ENCODE assay signal across 8 cellular contexts in the genomic region with DNA sequence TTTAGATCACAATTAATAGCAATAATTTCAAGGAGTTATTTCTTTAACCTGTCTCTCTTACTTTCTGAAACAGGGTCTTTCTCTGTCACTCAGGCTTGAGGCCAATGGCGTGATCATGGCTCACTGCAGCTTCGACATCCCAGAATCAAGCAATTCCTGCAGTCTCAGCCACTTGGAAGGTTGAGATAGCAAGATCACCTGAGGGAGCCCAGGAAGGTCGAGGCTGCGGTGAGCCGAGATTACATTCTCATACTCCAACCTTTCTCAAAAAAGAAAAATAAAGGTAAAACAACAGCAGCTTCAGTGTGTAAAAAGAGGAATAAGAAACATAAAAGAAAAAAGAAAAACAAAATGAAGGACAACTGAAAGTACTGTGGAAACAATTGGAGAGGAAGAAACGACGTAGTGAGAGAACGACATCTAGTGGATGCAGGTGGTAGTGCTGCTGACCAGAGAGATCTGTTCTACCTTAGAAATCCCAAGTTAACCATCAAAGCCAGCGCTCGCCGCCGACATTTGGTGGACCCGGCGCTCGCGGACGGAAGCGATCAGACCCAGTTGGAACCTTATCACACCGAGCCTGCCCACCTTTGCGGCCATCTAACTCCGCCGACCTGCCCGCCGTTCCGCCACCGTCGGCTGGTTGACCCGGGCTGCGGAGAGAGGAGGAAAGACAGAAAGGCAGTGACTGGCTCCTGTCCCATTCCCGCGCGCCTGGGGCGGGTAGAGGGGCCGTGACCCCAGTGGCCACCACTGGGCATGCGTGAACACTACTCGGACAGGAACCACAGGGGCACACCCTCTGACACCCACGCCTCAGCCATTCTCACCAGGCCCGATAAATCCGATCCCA.
DNase-seq lines count a peak whose midpoint lies in the region; ATAC-seq lines count a peak whose summit lies in the region.

No MANE protein-coding gene starts in this region.

- H2BK15ac ChIP-seq in mesendoderm (replicated peaks; ENCODE audit: low read depth) = no peak overlapping the region

- H2BK5ac ChIP-seq in mesendoderm (ENCODE audit: low read length) = no peak overlapping the region

- WGBS in mesendoderm (ENCODE audit: extremely low coverage, insufficient coverage, low lambda C conversion rate) = no CpG with 5 or more reads among the region's 39 CpGs

- H3K9me3 Mint-ChIP-seq in effector memory CD8-positive, alpha-beta T cell = no peaks in the 10 kb centered on the region

- H3K4me2 ChIP-seq in mesendoderm (ENCODE audit: low read length) = no peak overlapping the region

- peaks cover 7 to 27% of the 10 kb centered on the region in 2 donors for H3K27me3 Mint-ChIP-seq in effector memory CD8-positive, alpha-beta T cell

- H3K18ac ChIP-seq in mesendoderm (ENCODE audit: low read length) = no peak overlapping the region

- no peak overlapping the region for H3K23ac ChIP-seq in mesendoderm (ENCODE audit: low read length)

- H3K4me3 ChIP-seq in mesendoderm (ENCODE audit: low read length) = no peak overlapping the region

- no peaks in the 10 kb centered on the region for H3K36me3 Mint-ChIP-seq in effector memory CD8-positive, alpha-beta T cell (ENCODE audit: insufficient read depth)

- no peaks in the 10 kb centered on the region for H3K4me1 ChIP-seq in mesendoderm (ENCODE audit: control insufficient read depth, low read depth, low read length)

- H2BK120ac ChIP-seq in mesendoderm (ENCODE audit: low read depth, low read length) = no peak overlapping the region

- ATAC-seq in GM19025 (IDR thresholded peaks at IDR 0.05; ENCODE audit: low read depth, unreplicated experiment) (peak; percentile 79), HG03378 (IDR thresholded peaks at IDR 0.05; ENCODE audit: unreplicated experiment) (peak; percentile 93)
- peak; percentile 85 for ATAC-seq in effector memory CD8-positive, alpha-beta T cell (replicated peaks)

- no peak overlapping the region for H3K56ac ChIP-seq in mesendoderm (ENCODE audit: low read length)

- peaks cover 14 to 16% of the 10 kb centered on the region in 2 donors for H3K4me1 Mint-ChIP-seq in effector memory CD8-positive, alpha-beta T cell (ENCODE audit: low read depth in 2 of 2)

- H4K5ac ChIP-seq in mesendoderm (ENCODE audit: low read length) = no peak overlapping the region

- no peaks in the 10 kb centered on the region for H3K79me1 ChIP-seq in mesendoderm (ENCODE audit: low read length)

- H4K8ac ChIP-seq in mesendoderm (ENCODE audit: low read depth, low read length) = no peak overlapping the region

- no peak overlapping the region for H3K9ac ChIP-seq in mesendoderm (ENCODE audit: low read length)

- no peaks in the 10 kb centered on the region for H3K27me3 ChIP-seq in mesendoderm (ENCODE audit: insufficient read depth, low read length, poor library complexity)

- H3K27ac ChIP-seq in mesendoderm (ENCODE audit: low read depth, low read length) = no peak overlapping the region

- H3K27ac Mint-ChIP-seq in effector memory CD8-positive, alpha-beta T cell = peak overlapping the region; percentile 65 to 89

- peak overlapping the region; percentile 84 to 87 for H3K4me3 Mint-ChIP-seq in effector memory CD8-positive, alpha-beta T cell

- no peaks in the 10 kb centered on the region for H3K79me2 ChIP-seq in mesendoderm (ENCODE audit: control insufficient read depth, insufficient read depth, low read length)

- H2AK5ac ChIP-seq in mesendoderm (ENCODE audit: low read length) = no peak overlapping the region

- H3K4ac ChIP-seq in mesendoderm (ENCODE audit: low read depth, low read length) = no peak overlapping the region

- H3K36me3 ChIP-seq in mesendoderm (ENCODE audit: control insufficient read depth, insufficient read depth, low read length) = no peaks in the 10 kb centered on the region

- DNase-seq in AML-193 (lab: John Stamatoyannopoulos, UW) (peak; percentile 49 to 51), NCI-H526 (lab: John Stamatoyannopoulos, UW) (peak; percentile 57 to 83), mesendoderm (peak; percentile 49)
- DNase-seq in activated CD4-positive, alpha-beta T cell treated with anti-CD3 and anti-CD28 coated beads, Interleukin-2, amount 50 U/mL, for 4 hours = peak; percentile 49 to 56
- peak; percentile 51 to 59 (median 53) for DNase-seq in effector memory CD8-positive, alpha-beta T cell
- peak; percentile 35 to 37 for DNase-seq in stimulated activated CD8-positive, alpha-beta memory T cell treated with anti-CD3 and anti-CD28 coated beads, Interleukin-15, amount 100 ng/mL, for 48 hours (ENCODE audit: low read depth in 2 of 2)
